10 cellular contexts compared by ENCODE assay signal in genomic region chr11:102368472-102368871, GRCh38. TPM values are rescaled to one million over a fixed set of nuclear protein-coding genes. Genes with fewer than 3 reads are reported as not detected.
DNase-seq lines count a peak whose midpoint lies in the region; ATAC-seq and TF ChIP-seq lines count a peak whose summit lies in the region.
"Had no signal": no experiment of that assay in that cellular context is flagged by ENCODE, and none has a peak within 500 bp of the region (broad histone marks: within the 10 kb centered on the region; RNA-seq: fewer than 3 reads in every experiment).

No MANE protein-coding gene starts in this region.

- CTCF ChIA-PET in CD4-positive, alpha-beta memory T cell (lab: Charles Lee; ENCODE audit: partially characterized antibody) = interaction anchor here (0.9 to 3.7 kb wide), 7 partner anchors 21 to 297 kb away, joined by 3 to 26 read pairs (median 7); no protein-coding TSS in a partner anchor

- H3K4me3 Mint-ChIP-seq in CD4-positive, alpha-beta memory T cell = no peak overlapping the region
- no peak overlapping the region for H3K4me3 Mint-ChIP-seq in IgD-negative memory B cell

- no peaks in the 10 kb centered on the region for H3K27me3 ChIP-seq in CD4-positive, alpha-beta memory T cell (ENCODE audit: insufficient read depth, low read length)
- H3K27me3 ChIP-seq in WERI-Rb-1 (ENCODE audit: insufficient read depth, low read depth, severe bottlenecking) (no peaks in the 10 kb centered on the region), right lobe of liver (no peaks in the 10 kb centered on the region), brain microvascular endothelial cell (replicated peaks) (no peaks in the 10 kb centered on the region)
- H3K27me3 ChIP-seq: BE2C, spleen had no signal

- 78% methylated on average over 3 of the region's 3 CpGs for WGBS in right lobe of liver (ENCODE audit: insufficient coverage, low coverage, low lambda C conversion rate, missing lambda C conversion rate)

- TF ChIP-seq POLR2A in right lobe of liver (IDR thresholded peaks at IDR 0.05) = no peak

- peaks cover 46 to 48% of the 10 kb centered on the region in 2 donors for H3K36me3 Mint-ChIP-seq in CD4-positive, alpha-beta memory T cell
- peaks cover 5% of the 10 kb centered on the region for H3K36me3 Mint-ChIP-seq in IgD-negative memory B cell

- H3K4me1 Mint-ChIP-seq in CD4-positive, alpha-beta memory T cell = peaks cover 24 to 31% (median 27%) of the 10 kb centered on the region in 4 donors
- H3K4me1 Mint-ChIP-seq in IgD-negative memory B cell = peaks cover 12 to 16% (median 13%) of the 10 kb centered on the region in 3 donors

- no peak overlapping the region for H3K4me3 ChIP-seq in CD4-positive, alpha-beta memory T cell (ENCODE audit: low read length in 2 of 2)
- H3K4me3 ChIP-seq in WERI-Rb-1 (ENCODE audit: low read depth, low read length) = no peak overlapping the region
- H3K4me3 ChIP-seq in right lobe of liver = no peak overlapping the region
- no peak overlapping the region for H3K4me3 ChIP-seq in brain microvascular endothelial cell (ENCODE audit: low read depth, low read length)
- H3K4me3 ChIP-seq: spleen had no signal

- H3K27ac Mint-ChIP-seq in CD4-positive, alpha-beta memory T cell = peak overlapping the region in 5 of 7 donors; percentile 13 to 79 (median 61)
- H3K27ac Mint-ChIP-seq in IgD-negative memory B cell = peak overlapping the region in 2 of 3 donors; percentile 7 to 25

- in situ Hi-C loops in brain microvascular endothelial cell (cut with HindIII; ENCODE audit: low pct_ligation_motif_present, low sequenced_read_pairs) = no loop called here

- H3K9me3 Mint-ChIP-seq in CD4-positive, alpha-beta memory T cell = no peaks in the 10 kb centered on the region
- no peaks in the 10 kb centered on the region for H3K9me3 Mint-ChIP-seq in IgD-negative memory B cell

- H3K27ac ChIP-seq in CD4-positive, alpha-beta memory T cell (ENCODE audit: low read depth, low read length) = no peak overlapping the region
- H3K27ac ChIP-seq in WERI-Rb-1 (no peak overlapping the region), right lobe of liver (no peak overlapping the region), brain microvascular endothelial cell (no peak overlapping the region)

- H3K36me3 ChIP-seq in CD4-positive, alpha-beta memory T cell (ENCODE audit: insufficient read depth, low read length) = peaks cover 37% of the 10 kb centered on the region
- H3K36me3 ChIP-seq in WERI-Rb-1 = peaks cover 23% of the 10 kb centered on the region
- H3K36me3 ChIP-seq in right lobe of liver = peaks cover 4 to 43% (median 16%) of the 10 kb centered on the region in 4 donors
- peaks cover 34% of the 10 kb centered on the region for H3K36me3 ChIP-seq in brain microvascular endothelial cell (replicated peaks)

- POLR2A ChIA-PET in CD4-positive, alpha-beta memory T cell (lab: Charles Lee; ENCODE audit: partially characterized antibody) = interaction anchor here (1.2 kb wide), 2 partner anchors 83 to 85 kb away, joined by 3 to 4 read pairs; no protein-coding TSS in a partner anchor

- DNase-seq in CD4-positive, alpha-beta memory T cell = no peak
- no peak for DNase-seq in WERI-Rb-1
- no peak for DNase-seq in right lobe of liver
- DNase-seq in effector CD8-positive, alpha-beta T cell (lab: John Stamatoyannopoulos, UW) = no peak
- no peak for DNase-seq in brain microvascular endothelial cell
- DNase-seq: BE2C, spleen had no signal

- peaks cover 10% of the 10 kb centered on the region for H3K4me1 ChIP-seq in CD4-positive, alpha-beta memory T cell (ENCODE audit: insufficient read depth, low read length)
- no peaks in the 10 kb centered on the region for H3K4me1 ChIP-seq in right lobe of liver

- intact Hi-C loops in CD4-positive, alpha-beta memory T cell (cut with micrococcal nuclease) = no loop called here
- intact Hi-C loops in right lobe of liver (cut with DNase I) = no loop called here

- H3K27me3 Mint-ChIP-seq in CD4-positive, alpha-beta memory T cell = no peaks in the 10 kb centered on the region
- no peaks in the 10 kb centered on the region for H3K27me3 Mint-ChIP-seq in IgD-negative memory B cell

- ATAC-seq in GM19035 (IDR thresholded peaks at IDR 0.05; ENCODE audit: unreplicated experiment) = peak; percentile 100
- peak; percentile 100 for ATAC-seq in HG02798 (IDR thresholded peaks at IDR 0.05; ENCODE audit: poor library complexity, unreplicated experiment)
- no peak for ATAC-seq in right lobe of liver

- TF ChIP-seq CTCF in WERI-Rb-1 (IDR thresholded peaks at IDR 0.05; ENCODE audit: low read depth, low read length) (no peak), right lobe of liver (IDR thresholded peaks at IDR 0.05) (no peak), brain microvascular endothelial cell (IDR thresholded peaks at IDR 0.05; ENCODE audit: low read depth, low read length, missing control alignments) (no peak)

- no peaks in the 10 kb centered on the region for H3K9me3 ChIP-seq in CD4-positive, alpha-beta memory T cell (ENCODE audit: control insufficient read depth in 1 of 2, low read length in 2 of 2)
- H3K9me3 ChIP-seq in WERI-Rb-1 (ENCODE audit: severe bottlenecking) (no peaks in the 10 kb centered on the region), right lobe of liver (no peaks in the 10 kb centered on the region)
- H3K9me3 ChIP-seq: BE2C, spleen had no signal

RNA-seq across cellular contexts. Expression of gene BIRC2, which starts 21.5 kb away (rescaled TPM):
- total RNA-seq in CD4-positive, alpha-beta memory T cell = 10 to 100 TPM; 60.9 to 61.2 TPM
- 10 to 100 TPM; 28.8 to 33.4 TPM for polyA plus RNA-seq in CD4-positive, alpha-beta memory T cell
- 28.4 TPM for polyA plus RNA-seq in IgD-negative memory B cell
- 10 to 100 TPM; 20.2 to 26.6 (median 25.3) TPM for total RNA-seq in right lobe of liver

RNA-seq across cellular contexts. Expression of gene BIRC3, which starts 51.2 kb away (rescaled TPM):
- 100 to 1,000 TPM; 197 to 198 TPM for total RNA-seq in CD4-positive, alpha-beta memory T cell
- 10 to 100 TPM; 82.5 to 86.3 TPM for polyA plus RNA-seq in CD4-positive, alpha-beta memory T cell
- 158 TPM for polyA plus RNA-seq in IgD-negative memory B cell
- total RNA-seq in right lobe of liver = 100 to 1,000 TPM in 1 of 6 experiments, 10 to 100 TPM in 2, 1 to 10 TPM in 3; 1.6 to 106 (median 15.2) TPM

Comparison
In these comparisons a context has a peak if more than half of its experiments do, and no peak if none do; other contexts are left out.
1. ATAC-seq: peak in GM19035 (single experiment) and HG02798 (single experiment); none in right lobe of liver (0 of 4).